Comparison of ENCODE assay signal across 10 cellular contexts in the genomic region with DNA sequence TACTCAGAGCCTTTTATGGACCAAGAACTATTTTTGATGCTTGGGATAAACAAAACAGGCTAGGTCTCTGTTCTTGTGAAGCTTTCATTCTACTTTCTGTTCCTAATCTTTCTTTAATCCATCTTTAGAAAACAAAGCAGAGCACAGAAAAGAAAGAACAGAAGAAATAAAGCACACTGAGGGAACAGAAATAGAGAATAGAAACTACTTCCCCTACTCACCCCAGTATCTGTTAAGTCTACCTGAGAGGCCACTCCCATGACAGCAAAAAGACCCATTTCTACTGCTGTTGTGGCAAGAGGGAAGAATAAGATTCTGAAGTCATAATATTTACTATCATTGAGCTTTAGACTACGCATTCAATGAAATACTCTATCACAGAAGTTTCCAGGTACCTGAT. TPM values are rescaled to one million over a fixed set of nuclear protein-coding genes. Genes with fewer than 3 reads are reported as not detected.
DNase-seq lines count a peak whose midpoint lies in the region; ATAC-seq and TF ChIP-seq lines count a peak whose summit lies in the region.
"Had no signal": no experiment of that assay in that cellular context is flagged by ENCODE, and none has a peak within 500 bp of the region (broad histone marks: within the 10 kb centered on the region; RNA-seq: fewer than 3 reads in every experiment).

No MANE protein-coding gene starts in this region.

- H3K4me3 Mint-ChIP-seq in natural killer cell treated with Interleukin-12 subunit alpha and Interleukin-12 subunit beta and Interleukin-15 and Interleukin-18, amount 100 ng/mL, for 72 hours, result peak overlapping the region; percentile 2

- H3K36me3 ChIP-seq in OCI-LY7 (ENCODE audit: insufficient read depth, low read length), result peaks cover 52% of the 10 kb centered on the region

- H3K4me1 Mint-ChIP-seq in natural killer cell treated with Interleukin-12 subunit alpha and Interleukin-12 subunit beta and Interleukin-15 and Interleukin-18, amount 100 ng/mL, for 72 hours (ENCODE audit: low read depth in 2 of 2), result peaks cover 40 to 51% of the 10 kb centered on the region in 2 donors

- CTCF ChIA-PET in OCI-LY7 (lab: Charles Lee; ENCODE audit: unreplicated experiment), result interaction anchor here (0.6 kb wide), 1 partner anchor 323 kb away, joined by 6 read pairs; no protein-coding TSS in a partner anchor

- no TSS peak for BruUV-seq in OCI-LY7 (replicated peaks; lab: Mats Ljungman, UMichigan)

- H3K9me3 ChIP-seq in OCI-LY7 (ENCODE audit: low read length), result peaks cover 6% of the 10 kb centered on the region; the same call in 1 of the 2 replicates
- H3K9me3 ChIP-seq: SJCRH30 had no signal

- H3K79me2 ChIP-seq in OCI-LY7 (ENCODE audit: insufficient read depth, low read depth, low read length), result peaks cover 100% of the 10 kb centered on the region

- peaks cover 91% of the 10 kb centered on the region for H3K4me1 ChIP-seq in OCI-LY7 (ENCODE audit: insufficient read depth, low read length, poor library complexity, severe bottlenecking)
- H3K4me1 ChIP-seq: SJCRH30 had no signal

- in situ Hi-C loops in GM13977 (cut with MboI; ENCODE audit: low pct_unique_long_range_greater_than_20kb, low sequenced_read_pairs, unreplicated experiment), result no loop called here

- H3K27ac ChIP-seq in OCI-LY7 (ENCODE audit: low read depth, low read length, poor library complexity, severe bottlenecking), result peak overlapping the region; percentile 93
- H3K27ac ChIP-seq: SJCRH30 had no signal

- intact Hi-C loops in OCI-LY7 (cut with micrococcal nuclease; ENCODE audit: unreplicated experiment), result loop anchor here (5.0 kb wide), 2 partner anchors 175 to 190 kb away; a partner anchor contains a TSS

- no peaks in the 10 kb centered on the region for H3K9me2 ChIP-seq in OCI-LY7 (ENCODE audit: insufficient read depth, low read length)

- DNase-seq in GM13977 (ENCODE audit: low spot score) (peak; percentile 47), OCI-LY7 (ENCODE audit: low spot score) (peak; percentile 77), NCI-H748 (lab: John Stamatoyannopoulos, UW; ENCODE audit: unreplicated experiment) (no peak), NCI-H82 (lab: John Stamatoyannopoulos, UW) (no peak)
- DNase-seq in natural killer cell treated with Interleukin-12 subunit alpha and Interleukin-12 subunit beta and Interleukin-15 and Interleukin-18, amount 100 ng/mL, for 72 hours (ENCODE audit: low spot score), result no peak
- no peak for DNase-seq in stimulated activated CD4-positive, alpha-beta T cell treated with anti-CD3 and anti-CD28 coated beads, Interleukin-2, amount 100 ng/mL, for 24 hours
- DNase-seq: right cardiac atrium, SJCRH30 had no signal

- TF ChIP-seq CTCF in GM13977 (IDR thresholded peaks at IDR 0.05; ENCODE audit: extremely low read depth, insufficient read depth, missing control alignments) (no peak), OCI-LY7 (conservative IDR thresholded peaks at IDR 0.05; ENCODE audit: low read length) (no peak)

- H3K4me2 ChIP-seq in OCI-LY7 (ENCODE audit: low read length), result peak overlapping the region; percentile 73

- H3K4me3 ChIP-seq in OCI-LY7 (ENCODE audit: low read depth, low read length, poor library complexity, severe bottlenecking), result peak overlapping the region; percentile 61
- H3K4me3 ChIP-seq: SJCRH30 had no signal

- H4K20me1 ChIP-seq in OCI-LY7 (ENCODE audit: insufficient read depth, low read length), result peaks cover 7% of the 10 kb centered on the region; the same call in 1 of the 2 replicates

- H2AFZ ChIP-seq in OCI-LY7 (ENCODE audit: low read length), result no peak overlapping the region

- peak; percentile 36 for ATAC-seq in GM21737 (IDR thresholded peaks at IDR 0.05; ENCODE audit: unreplicated experiment)
- no peak for ATAC-seq in natural killer cell treated with Interleukin-12 subunit alpha and Interleukin-12 subunit beta and Interleukin-15 and Interleukin-18, amount 100 ng/mL, for 72 hours
- ATAC-seq: right cardiac atrium had no signal

- POLR2A ChIA-PET in OCI-LY7 (lab: Charles Lee), result interaction anchor here (0.5 to 2.5 kb wide), 11 partner anchors 8 to 338 kb away, joined by 3 to 6 read pairs (median 4); a partner anchor contains a TSS

- H3K27ac Mint-ChIP-seq in natural killer cell treated with Interleukin-12 subunit alpha and Interleukin-12 subunit beta and Interleukin-15 and Interleukin-18, amount 100 ng/mL, for 72 hours, result peak overlapping the region; percentile 64 to 100

- H3K36me3 Mint-ChIP-seq in natural killer cell treated with Interleukin-12 subunit alpha and Interleukin-12 subunit beta and Interleukin-15 and Interleukin-18, amount 100 ng/mL, for 72 hours, result no peaks in the 10 kb centered on the region

- no peaks in the 10 kb centered on the region for H3K9me3 Mint-ChIP-seq in natural killer cell treated with Interleukin-12 subunit alpha and Interleukin-12 subunit beta and Interleukin-15 and Interleukin-18, amount 100 ng/mL, for 72 hours

- H3K27me3 Mint-ChIP-seq in natural killer cell treated with Interleukin-12 subunit alpha and Interleukin-12 subunit beta and Interleukin-15 and Interleukin-18, amount 100 ng/mL, for 72 hours, result no peaks in the 10 kb centered on the region

RNA-seq across cellular contexts. Expression of a gene that starts 9.2 kb away (rescaled TPM):
- 72.7 and 91.0 TPM in 2 replicates for total RNA-seq in OCI-LY7 (2014; rRNA removed; shearing (Covaris generic))
- total RNA-seq in OCI-LY7 (2022), result 129 and 135 TPM in 2 replicates
- total RNA-seq in natural killer cell treated with Interleukin-12 subunit alpha and Interleukin-12 subunit beta and Interleukin-15 and Interleukin-18, amount 100 ng/mL, for 72 hours, result 100 to 1,000 TPM in 1 of 2 donors, 10 to 100 TPM in 1; 74.9 to 102 TPM

RNA-seq across cellular contexts. Expression of a gene that starts 49.7 kb away (rescaled TPM):
- total RNA-seq in OCI-LY7 (2014; rRNA removed; shearing (Covaris generic)), result not detected in 2 replicates
- total RNA-seq in OCI-LY7 (2022), result not detected in 2 replicates
- total RNA-seq in natural killer cell treated with Interleukin-12 subunit alpha and Interleukin-12 subunit beta and Interleukin-15 and Interleukin-18, amount 100 ng/mL, for 72 hours, result under 1 TPM in 1 of 2 donors, not detected in 1; 0.05 TPM
- total RNA-seq: G401 had no signal

Comparison
In these comparisons a context has a peak if more than half of its experiments do, and no peak if none do; other contexts are left out.
1. DNase-seq: peak in GM13977 (single experiment) and OCI-LY7 (single experiment); none in natural killer cell treated with Interleukin-12 subunit alpha and Interleukin-12 subunit beta and Interleukin-15 and Interleukin-18, amount 100 ng/mL, for 72 hours (single experiment), NCI-H748 (single experiment), stimulated activated CD4-positive, alpha-beta T cell treated with anti-CD3 and anti-CD28 coated beads, Interleukin-2, amount 100 ng/mL, for 24 hours (0 of 2) and NCI-H82 (single experiment).